24 cellular contexts compared by ENCODE assay signal in the genomic region with DNA sequence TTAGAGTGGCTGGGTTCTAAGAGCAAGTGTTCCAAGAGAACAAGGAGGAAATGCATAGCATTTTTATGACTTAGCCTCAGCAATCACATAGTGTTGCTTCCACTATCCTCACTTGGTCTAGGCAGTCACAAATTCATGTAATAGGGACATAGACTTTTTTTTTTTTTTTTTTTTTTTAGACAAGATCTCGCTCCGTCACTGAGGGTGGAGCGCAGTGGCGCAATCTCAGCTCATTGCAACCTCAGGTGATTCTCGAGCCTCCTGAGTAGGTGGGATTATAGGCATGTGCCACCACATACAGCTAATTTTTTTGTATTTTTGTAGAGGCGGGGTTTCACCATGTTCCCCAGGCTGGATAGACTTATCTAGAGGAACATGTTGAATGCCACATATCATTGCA.
"Had no signal": no experiment of that assay in that cellular context is flagged by ENCODE, and none has a peak within 500 bp of the region (broad histone marks: within the 10 kb centered on the region; RNA-seq: fewer than 3 reads in every experiment).

No MANE protein-coding gene starts in this region.

- H3K27me3 Mint-ChIP-seq: activated B cell treated with CpG ODN at 0.5 μM for 24 hours; dendritic cell treated with granulocyte-macrophage colony-stimulating factor and Interleukin-4, amounts not matched to agents 40 ng/mL and 50 ng/mL, for 4 days; stimulated activated naive B cell treated with anti-CD40 and anti-IgM and Interleukin-4, amounts not matched to agents 10 μg/mL and 1 μg/mL and 100 μg/mL, for 72 hours had no signal

- ATAC-seq: gastrocnemius medialis; left cardiac atrium; naive thymus-derived CD4-positive, alpha-beta T cell; pancreas; psoas muscle; stimulated activated naive B cell treated with anti-CD40 and anti-IgM and Interleukin-4, amounts not matched to agents 10 μg/mL and 1 μg/mL and 100 μg/mL, for 72 hours had no signal

- H3K4me3 ChIP-seq: gastrocnemius medialis, pancreas, psoas muscle, right atrium auricular region, smooth muscle cell, tibial nerve, uterus had no signal

- H3K27me3 ChIP-seq: right atrium auricular region, uterus had no signal

- H3K27ac ChIP-seq: gastrocnemius medialis, pancreas, psoas muscle, tibial nerve, uterus had no signal

- H3K9me3 Mint-ChIP-seq: activated B cell treated with CpG ODN at 0.5 μM for 24 hours; activated naive CD4-positive, alpha-beta T cell treated with anti-CD3 and anti-CD28 coated beads, Interleukin-2, amount 10 ng/mL, durations not matched to agents 7 days and 5 days; activated naive CD8-positive, alpha-beta T cell treated with anti-CD3 and anti-CD28 coated beads, Interleukin-2, amount 10 ng/mL, durations not matched to agents 7 days and 5 days; activated T-helper 1 cell treated with anti-CD3 and anti-CD28 coated beads, Interleukin-12 subunit alpha, Interleukin-12 subunit beta, Interleukin-2, Interleukin-4 antibody, amounts not matched to agents 30 ng/mL and 10 ng/mL and 1 ng/mL, durations not matched to agents 14 hours and 24 hours and 36 hours; dendritic cell treated with granulocyte-macrophage colony-stimulating factor and Interleukin-4, amounts not matched to agents 40 ng/mL and 50 ng/mL, for 4 days; mesothelial cell of epicardium; stimulated activated naive B cell treated with anti-CD40 and anti-IgM and Interleukin-4, amounts not matched to agents 10 μg/mL and 1 μg/mL and 100 μg/mL, for 72 hours; T-helper 2 cell treated with Interferon-gamma antibody and Interleukin-4, amounts not matched to agents 5 μg/mL and 100 μg/mL, for 36 hours had no signal

- DNase-seq: activated B cell treated with CpG ODN at 0.5 μM for 24 hours; activated CD4-positive, alpha-beta T cell treated with anti-CD3 and anti-CD28 coated beads, Interleukin-2, amount 50 U/mL, for 4 hours; activated gamma-delta T cell; activated naive CD4-positive, alpha-beta T cell treated with anti-CD3 and anti-CD28 coated beads, Interleukin-2, amount 10 ng/mL, durations not matched to agents 7 days and 5 days; activated naive CD8-positive, alpha-beta T cell treated with anti-CD3 and anti-CD28 coated beads, Interleukin-2, amount 10 ng/mL, durations not matched to agents 7 days and 5 days; central memory CD4-positive, alpha-beta T cell; gastrocnemius medialis; glutamatergic neuron; islet precursor cell; left cardiac atrium; naive thymus-derived CD4-positive, alpha-beta T cell; pancreas; psoas muscle; stimulated activated CD4-positive, alpha-beta T cell treated with anti-CD3 and anti-CD28 coated beads, Interleukin-2, amount 100 ng/mL, for 24 hours; stimulated activated naive B cell treated with anti-CD40 and anti-IgM and Interleukin-4, amounts not matched to agents 10 μg/mL and 1 μg/mL and 100 μg/mL, for 72 hours; T-helper 1 cell; uterus had no signal

- H3K36me3 ChIP-seq: gastrocnemius medialis, pancreas, right atrium auricular region, tibial nerve, uterus had no signal

- H3K4me3 Mint-ChIP-seq: activated B cell treated with CpG ODN at 0.5 μM for 24 hours; activated naive CD4-positive, alpha-beta T cell treated with anti-CD3 and anti-CD28 coated beads, Interleukin-2, amount 10 ng/mL, durations not matched to agents 7 days and 5 days; activated naive CD8-positive, alpha-beta T cell treated with anti-CD3 and anti-CD28 coated beads, Interleukin-2, amount 10 ng/mL, durations not matched to agents 7 days and 5 days; activated T-helper 1 cell treated with anti-CD3 and anti-CD28 coated beads, Interleukin-12 subunit alpha, Interleukin-12 subunit beta, Interleukin-2, Interleukin-4 antibody, amounts not matched to agents 30 ng/mL and 10 ng/mL and 1 ng/mL, durations not matched to agents 14 hours and 24 hours and 36 hours; dendritic cell treated with granulocyte-macrophage colony-stimulating factor and Interleukin-4, amounts not matched to agents 40 ng/mL and 50 ng/mL, for 4 days; mesothelial cell of epicardium; naive thymus-derived CD4-positive, alpha-beta T cell; stimulated activated naive B cell treated with anti-CD40 and anti-IgM and Interleukin-4, amounts not matched to agents 10 μg/mL and 1 μg/mL and 100 μg/mL, for 72 hours; T-helper 2 cell treated with Interferon-gamma antibody and Interleukin-4, amounts not matched to agents 5 μg/mL and 100 μg/mL, for 36 hours had no signal

- H3K27ac Mint-ChIP-seq: activated B cell treated with CpG ODN at 0.5 μM for 24 hours; activated naive CD4-positive, alpha-beta T cell treated with anti-CD3 and anti-CD28 coated beads, Interleukin-2, amount 10 ng/mL, durations not matched to agents 7 days and 5 days; activated naive CD8-positive, alpha-beta T cell treated with anti-CD3 and anti-CD28 coated beads, Interleukin-2, amount 10 ng/mL, durations not matched to agents 7 days and 5 days; activated T-helper 1 cell treated with anti-CD3 and anti-CD28 coated beads, Interleukin-12 subunit alpha, Interleukin-12 subunit beta, Interleukin-2, Interleukin-4 antibody, amounts not matched to agents 30 ng/mL and 10 ng/mL and 1 ng/mL, durations not matched to agents 14 hours and 24 hours and 36 hours; dendritic cell treated with granulocyte-macrophage colony-stimulating factor and Interleukin-4, amounts not matched to agents 40 ng/mL and 50 ng/mL, for 4 days; mesothelial cell of epicardium; naive thymus-derived CD4-positive, alpha-beta T cell; stimulated activated naive B cell treated with anti-CD40 and anti-IgM and Interleukin-4, amounts not matched to agents 10 μg/mL and 1 μg/mL and 100 μg/mL, for 72 hours; T-helper 2 cell treated with Interferon-gamma antibody and Interleukin-4, amounts not matched to agents 5 μg/mL and 100 μg/mL, for 36 hours had no signal

- H3K4me1 ChIP-seq: pancreas, psoas muscle, uterus had no signal

- H3K36me3 Mint-ChIP-seq: activated naive CD4-positive, alpha-beta T cell treated with anti-CD3 and anti-CD28 coated beads, Interleukin-2, amount 10 ng/mL, durations not matched to agents 7 days and 5 days; activated naive CD8-positive, alpha-beta T cell treated with anti-CD3 and anti-CD28 coated beads, Interleukin-2, amount 10 ng/mL, durations not matched to agents 7 days and 5 days; mesothelial cell of epicardium; stimulated activated naive B cell treated with anti-CD40 and anti-IgM and Interleukin-4, amounts not matched to agents 10 μg/mL and 1 μg/mL and 100 μg/mL, for 72 hours had no signal

- H3K9me3 ChIP-seq: gastrocnemius medialis, pancreas, psoas muscle, right atrium auricular region, tibial nerve, uterus had no signal

- H3K4me2 ChIP-seq: smooth muscle cell had no signal
